ENCODE assay signal across 9 cellular contexts in genomic region chr17:76270770-76271668, GRCh38. TPM values are rescaled to one million over a fixed set of nuclear protein-coding genes. Genes with fewer than 3 reads are reported as not detected.
A peak's percentile ranks its signal among the peaks of the same experiment; 100 is the strongest.
DNase-seq lines count a peak whose midpoint lies in the region; ATAC-seq and TF ChIP-seq lines count a peak whose summit lies in the region.
"Had no signal": no experiment of that assay in that cellular context is flagged by ENCODE, and none has a peak within 500 bp of the region (broad histone marks: within the 10 kb centered on the region; RNA-seq: fewer than 3 reads in every experiment).

No MANE protein-coding gene starts in this region.

- H3K9me3 Mint-ChIP-seq in H9: no peaks in the 10 kb centered on the region
- no peaks in the 10 kb centered on the region for H3K9me3 Mint-ChIP-seq in activated T-helper 1 cell treated with anti-CD3 and anti-CD28 coated beads, Interleukin-12 subunit alpha, Interleukin-12 subunit beta, Interleukin-2, Interleukin-4 antibody, amounts not matched to agents 30 ng/mL and 10 ng/mL and 1 ng/mL, durations not matched to agents 14 hours and 24 hours and 36 hours
- H3K9me3 Mint-ChIP-seq in natural killer cell treated with Interleukin-12 subunit alpha and Interleukin-12 subunit beta and Interleukin-15 and Interleukin-18, amount 100 ng/mL, for 72 hours: no peaks in the 10 kb centered on the region

- peak; percentile 75 for DNase-seq in GM12865 (ENCODE audit: low read depth)
- no peak for DNase-seq in H9
- DNase-seq in activated T-helper 1 cell treated with anti-CD3 and anti-CD28 coated beads, Interleukin-12 subunit alpha, Interleukin-12 subunit beta, Interleukin-2, Interleukin-4 antibody, amounts not matched to agents 30 ng/mL and 10 ng/mL and 1 ng/mL, durations not matched to agents 14 hours and 24 hours and 36 hours (ENCODE audit: low spot score): no peak
- DNase-seq in natural killer cell treated with Interleukin-12 subunit alpha and Interleukin-12 subunit beta and Interleukin-15 and Interleukin-18, amount 100 ng/mL, for 72 hours (ENCODE audit: low spot score): no peak
- no peak for DNase-seq in pons (ENCODE audit: low spot score)
- no peak for DNase-seq in cortex of kidney (lab: John Stamatoyannopoulos, UW)
- DNase-seq: NCI-H446 had no signal

- no peak overlapping the region for H2AK5ac ChIP-seq in H9 (ENCODE audit: insufficient read length, low read length)

- H3K27me3 Mint-ChIP-seq in H9 (ENCODE audit: low read depth): peaks cover 1% of the 10 kb centered on the region; the same call in 1 of the 2 replicates
- no peaks in the 10 kb centered on the region for H3K27me3 Mint-ChIP-seq in activated T-helper 1 cell treated with anti-CD3 and anti-CD28 coated beads, Interleukin-12 subunit alpha, Interleukin-12 subunit beta, Interleukin-2, Interleukin-4 antibody, amounts not matched to agents 30 ng/mL and 10 ng/mL and 1 ng/mL, durations not matched to agents 14 hours and 24 hours and 36 hours (ENCODE audit: insufficient read depth)
- H3K27me3 Mint-ChIP-seq in natural killer cell treated with Interleukin-12 subunit alpha and Interleukin-12 subunit beta and Interleukin-15 and Interleukin-18, amount 100 ng/mL, for 72 hours: no peaks in the 10 kb centered on the region

- no peaks in the 10 kb centered on the region for H3K9me3 ChIP-seq in H9 (ENCODE audit: control insufficient read depth, low read depth, low read length)

- H2BK5ac ChIP-seq in H9 (ENCODE audit: insufficient read length, low read length): no peak overlapping the region

- H2BK120ac ChIP-seq in H9 (ENCODE audit: low read depth, low read length, poor library complexity, severe bottlenecking): no peak overlapping the region

- peak overlapping the region; percentile 88 for H4K91ac ChIP-seq in H9 (ENCODE audit: insufficient read length, low read depth, low read length)

- no peak overlapping the region for H3K27ac ChIP-seq in H9 (ENCODE audit: insufficient read length, low read depth, low read length)

- H2BK20ac ChIP-seq in H9 (ENCODE audit: low read depth, low read length, poor library complexity, severe bottlenecking): no peak overlapping the region

- H3T11ph ChIP-seq in H9 (ENCODE audit: low read length): no peak overlapping the region

- H3K79me1 ChIP-seq in H9 (ENCODE audit: insufficient read depth, low read depth, low read length, poor library complexity, severe bottlenecking): peaks cover 7% of the 10 kb centered on the region

- H3K14ac ChIP-seq in H9 (ENCODE audit: insufficient read depth, low read length): no peak overlapping the region

- H3K79me2 ChIP-seq in H9 (ENCODE audit: insufficient read depth, low read length): peaks cover 2% of the 10 kb centered on the region; the same call in 1 of the 2 replicates

- peaks cover 2 to 15% (median 10%) of the 10 kb centered on the region in 3 experiments; a peak in 6 of 7 replicates for H3K36me3 Mint-ChIP-seq in H9 (ENCODE audit: insufficient read depth in 1 of 3, low read depth in 3 of 3)
- peaks cover 36% of the 10 kb centered on the region for H3K36me3 Mint-ChIP-seq in activated T-helper 1 cell treated with anti-CD3 and anti-CD28 coated beads, Interleukin-12 subunit alpha, Interleukin-12 subunit beta, Interleukin-2, Interleukin-4 antibody, amounts not matched to agents 30 ng/mL and 10 ng/mL and 1 ng/mL, durations not matched to agents 14 hours and 24 hours and 36 hours (ENCODE audit: low read depth)
- peaks cover 7% of the 10 kb centered on the region for H3K36me3 Mint-ChIP-seq in natural killer cell treated with Interleukin-12 subunit alpha and Interleukin-12 subunit beta and Interleukin-15 and Interleukin-18, amount 100 ng/mL, for 72 hours

- H3K9ac ChIP-seq in H9 (ENCODE audit: extremely low read depth, insufficient read length, low read length): no peak overlapping the region

- H3K56ac ChIP-seq in H9 (ENCODE audit: insufficient read length, low read depth, low read length): no peak overlapping the region

- H4K8ac ChIP-seq in H9 (replicated peaks; ENCODE audit: insufficient read length, low read depth, low read length): no peak overlapping the region

- H3K4me2 ChIP-seq in H9 (ENCODE audit: insufficient read depth, insufficient read length, low read length): no peak overlapping the region

- no peak for ATAC-seq in natural killer cell treated with Interleukin-12 subunit alpha and Interleukin-12 subunit beta and Interleukin-15 and Interleukin-18, amount 100 ng/mL, for 72 hours
- no peak for ATAC-seq in GM19397 (IDR thresholded peaks at IDR 0.05; ENCODE audit: unreplicated experiment)
- no peak for ATAC-seq in GM18868 (IDR thresholded peaks at IDR 0.05; ENCODE audit: unreplicated experiment)

- intact Hi-C loops in activated T-helper 1 cell treated with anti-CD3 and anti-CD28 coated beads, Interleukin-12 subunit alpha, Interleukin-12 subunit beta, Interleukin-2, Interleukin-4 antibody, amounts not matched to agents 30 ng/mL and 10 ng/mL and 1 ng/mL, durations not matched to agents 14 hours and 24 hours and 36 hours (cut with micrococcal nuclease): loop anchor here (10.0 kb wide), 1 partner anchor 366 kb away; the partner anchor contains the start of gene MRPL38

- TF ChIP-seq CTCF in GM12865 (IDR thresholded peaks at IDR 0.05; ENCODE audit: insufficient read depth, low read depth, low read length, missing control alignments) (no peak), H9 (conservative IDR thresholded peaks at IDR 0.05) (no peak)

- no peak overlapping the region for H3K23ac ChIP-seq in H9 (ENCODE audit: insufficient read length, low read depth, low read length)

- no peak overlapping the region for H2AFZ ChIP-seq in H9 (ENCODE audit: low read length)

- H3K4me3 ChIP-seq in GM12865 (ENCODE audit: low read depth, low read length): peak overlapping the region; percentile 95

- no peak overlapping the region for H3K4me3 Mint-ChIP-seq in H9
- H3K4me3 Mint-ChIP-seq in activated T-helper 1 cell treated with anti-CD3 and anti-CD28 coated beads, Interleukin-12 subunit alpha, Interleukin-12 subunit beta, Interleukin-2, Interleukin-4 antibody, amounts not matched to agents 30 ng/mL and 10 ng/mL and 1 ng/mL, durations not matched to agents 14 hours and 24 hours and 36 hours: peak overlapping the region; percentile 79
- H3K4me3 Mint-ChIP-seq in natural killer cell treated with Interleukin-12 subunit alpha and Interleukin-12 subunit beta and Interleukin-15 and Interleukin-18, amount 100 ng/mL, for 72 hours: peak overlapping the region; percentile 62

- peaks cover 5% of the 10 kb centered on the region for H3K4me1 ChIP-seq in H9 (ENCODE audit: insufficient read depth, low read length)

- no peaks in the 10 kb centered on the region for H4K20me1 ChIP-seq in H9 (ENCODE audit: control insufficient read depth, insufficient read depth, insufficient read length)

- WGBS in H9 (ENCODE audit: extremely low coverage, insufficient read length, low lambda C conversion rate): no CpG with 5 or more reads among the region's 14 CpGs

- H3K23me2 ChIP-seq in H9 (ENCODE audit: insufficient read length, low read depth, low read length, poor library complexity, severe bottlenecking): peaks cover 4% of the 10 kb centered on the region

- H2BK12ac ChIP-seq in H9 (ENCODE audit: insufficient read length, low read depth, low read length): no peak overlapping the region

- H3K27me3 ChIP-seq in H9 (ENCODE audit: insufficient read depth, low read length): no peaks in the 10 kb centered on the region

- H3K18ac ChIP-seq in H9 (ENCODE audit: insufficient read length, low read depth, low read length): no peak overlapping the region

- H3K27ac Mint-ChIP-seq in H9: peak overlapping the region in 1 of 3 experiments; percentile 55; a peak in 1 of 7 replicates
- H3K27ac Mint-ChIP-seq in activated T-helper 1 cell treated with anti-CD3 and anti-CD28 coated beads, Interleukin-12 subunit alpha, Interleukin-12 subunit beta, Interleukin-2, Interleukin-4 antibody, amounts not matched to agents 30 ng/mL and 10 ng/mL and 1 ng/mL, durations not matched to agents 14 hours and 24 hours and 36 hours: peak overlapping the region; percentile 94
- H3K27ac Mint-ChIP-seq in natural killer cell treated with Interleukin-12 subunit alpha and Interleukin-12 subunit beta and Interleukin-15 and Interleukin-18, amount 100 ng/mL, for 72 hours: peak overlapping the region; percentile 78 to 85

- no peak overlapping the region for H2BK15ac ChIP-seq in H9 (ENCODE audit: low read depth, low read length)

- peaks cover 31 to 50% of the 10 kb centered on the region in 2 experiments for H3K4me1 Mint-ChIP-seq in H9
- H3K4me1 Mint-ChIP-seq in activated T-helper 1 cell treated with anti-CD3 and anti-CD28 coated beads, Interleukin-12 subunit alpha, Interleukin-12 subunit beta, Interleukin-2, Interleukin-4 antibody, amounts not matched to agents 30 ng/mL and 10 ng/mL and 1 ng/mL, durations not matched to agents 14 hours and 24 hours and 36 hours (ENCODE audit: low read depth): peaks cover 45% of the 10 kb centered on the region
- peaks cover 33 to 42% of the 10 kb centered on the region in 2 donors for H3K4me1 Mint-ChIP-seq in natural killer cell treated with Interleukin-12 subunit alpha and Interleukin-12 subunit beta and Interleukin-15 and Interleukin-18, amount 100 ng/mL, for 72 hours (ENCODE audit: low read depth in 2 of 2)

- H4K5ac ChIP-seq in H9 (ENCODE audit: insufficient read length, low read depth, low read length): no peak overlapping the region

- H3K4ac ChIP-seq in H9 (ENCODE audit: low read depth, low read length): no peak overlapping the region

RNA-seq across cellular contexts. Expression of gene UBALD2, which starts 5.9 kb away (rescaled TPM):
- total RNA-seq in H9 (2021): 25.8 and 26.7 TPM in 2 replicates
- total RNA-seq in activated T-helper 1 cell treated with anti-CD3 and anti-CD28 coated beads, Interleukin-12 subunit alpha, Interleukin-12 subunit beta, Interleukin-2, Interleukin-4 antibody, amounts not matched to agents 30 ng/mL and 10 ng/mL and 1 ng/mL, durations not matched to agents 14 hours and 24 hours and 36 hours: 206 and 217 TPM in 2 replicates
- 100 to 1,000 TPM; 216 to 262 TPM for total RNA-seq in natural killer cell treated with Interleukin-12 subunit alpha and Interleukin-12 subunit beta and Interleukin-15 and Interleukin-18, amount 100 ng/mL, for 72 hours

RNA-seq across cellular contexts. Expression of gene RNF157, which starts 30.7 kb away (rescaled TPM):
- 7.7 and 9.9 TPM in 2 replicates for total RNA-seq in H9 (2021)
- 50.4 and 51.7 TPM in 2 replicates for total RNA-seq in activated T-helper 1 cell treated with anti-CD3 and anti-CD28 coated beads, Interleukin-12 subunit alpha, Interleukin-12 subunit beta, Interleukin-2, Interleukin-4 antibody, amounts not matched to agents 30 ng/mL and 10 ng/mL and 1 ng/mL, durations not matched to agents 14 hours and 24 hours and 36 hours
- 100 to 1,000 TPM in 1 of 2 donors, 10 to 100 TPM in 1; 46.6 to 124 TPM for total RNA-seq in natural killer cell treated with Interleukin-12 subunit alpha and Interleukin-12 subunit beta and Interleukin-15 and Interleukin-18, amount 100 ng/mL, for 72 hours

RNA-seq across cellular contexts. Expression of gene QRICH2, which starts 37.1 kb away (rescaled TPM):
- total RNA-seq in H9 (2021): 2.2 and 3.2 TPM in 2 replicates
- total RNA-seq in activated T-helper 1 cell treated with anti-CD3 and anti-CD28 coated beads, Interleukin-12 subunit alpha, Interleukin-12 subunit beta, Interleukin-2, Interleukin-4 antibody, amounts not matched to agents 30 ng/mL and 10 ng/mL and 1 ng/mL, durations not matched to agents 14 hours and 24 hours and 36 hours: 2.7 and 3.3 TPM in 2 replicates
- total RNA-seq in natural killer cell treated with Interleukin-12 subunit alpha and Interleukin-12 subunit beta and Interleukin-15 and Interleukin-18, amount 100 ng/mL, for 72 hours: 1 to 10 TPM; 4.1 to 5.9 TPM

Comparison
In these comparisons a context has a peak if more than half of its experiments do, and no peak if none do; other contexts are left out.
1. H3K4me3 Mint-ChIP-seq: peak in activated T-helper 1 cell treated with anti-CD3 and anti-CD28 coated beads, Interleukin-12 subunit alpha, Interleukin-12 subunit beta, Interleukin-2, Interleukin-4 antibody, amounts not matched to agents 30 ng/mL and 10 ng/mL and 1 ng/mL, durations not matched to agents 14 hours and 24 hours and 36 hours (single experiment) and natural killer cell treated with Interleukin-12 subunit alpha and Interleukin-12 subunit beta and Interleukin-15 and Interleukin-18, amount 100 ng/mL, for 72 hours (single experiment); none in H9 (0 of 2).